ENCODE assay signal across 8 cellular contexts in genomic region chr19:45769054-45769782, GRCh38. TPM values are rescaled to one million over a fixed set of nuclear protein-coding genes. Genes with fewer than 3 reads are reported as not detected.
DNase-seq lines count a peak whose midpoint lies in the region; ATAC-seq, FAIRE-seq and TF ChIP-seq lines count a peak whose summit lies in the region.

Gene SIX5 (minus strand): TSS chr19:45769252. CDS start chr19:45768844, 408 bp downstream.

- H3K27ac Mint-ChIP-seq in activated T-helper 17 cell treated with anti-CD3 and anti-CD28 coated beads, Interleukin-2, amount 50 U/mL, for 72 hours: peak within 1 kb of the TSS; percentile 81
- H3K27ac Mint-ChIP-seq in natural killer cell: peak within 1 kb of the TSS; percentile 91 to 92

- peak within 1 kb of the TSS; percentile 84 for H3K4me3 Mint-ChIP-seq in activated T-helper 17 cell treated with anti-CD3 and anti-CD28 coated beads, Interleukin-2, amount 50 U/mL, for 72 hours
- peak within 1 kb of the TSS; percentile 90 for H3K4me3 Mint-ChIP-seq in natural killer cell

- ATAC-seq in GM21723 (IDR thresholded peaks at IDR 0.05; ENCODE audit: unreplicated experiment) (peak; percentile 48), natural killer cell (peak; percentile 72 to 89 (median 75))
- peak; percentile 82 for ATAC-seq in activated T-helper 17 cell treated with anti-CD3 and anti-CD28 coated beads, Interleukin-2, amount 50 U/mL, for 72 hours (replicated peaks)

- DNase-seq in DMS53 treated with DMSO at 0.1 percent for 48 hours (lab: John Stamatoyannopoulos, UW; ENCODE audit: unreplicated experiment): peak; percentile 94
- peak; percentile 92 for DNase-seq in RCC 7860 (ENCODE audit: low spot score)
- peak; percentile 96 for DNase-seq in fibroblast of mammary gland (ENCODE audit: low read depth)
- peak; percentile 94 for DNase-seq in natural killer cell
- DNase-seq in stimulated activated naive CD4-positive, alpha-beta T cell (lab: John Stamatoyannopoulos, UW): peak; percentile 80 to 91 (median 90)

- H2AFZ ChIP-seq in KMS-11 (ENCODE audit: low read depth): peak within 1 kb of the TSS; percentile 68

- peaks cover 17% of the 10 kb centered on the region for H3K4me1 ChIP-seq in KMS-11 (ENCODE audit: low read depth, poor library complexity, severe bottlenecking)

- peak within 1 kb of the TSS; percentile 66; the same call in 1 of the 2 replicates for H3K9ac ChIP-seq in KMS-11

- peaks cover 6% of the 10 kb centered on the region for H3K36me3 Mint-ChIP-seq in activated T-helper 17 cell treated with anti-CD3 and anti-CD28 coated beads, Interleukin-2, amount 50 U/mL, for 72 hours (ENCODE audit: low read depth)
- H3K36me3 Mint-ChIP-seq in natural killer cell: no peaks in the 10 kb centered on the region

- no peaks in the 10 kb centered on the region for H3K27me3 Mint-ChIP-seq in activated T-helper 17 cell treated with anti-CD3 and anti-CD28 coated beads, Interleukin-2, amount 50 U/mL, for 72 hours
- peaks cover 0 to 7% of the 10 kb centered on the region in 2 donors for H3K27me3 Mint-ChIP-seq in natural killer cell (ENCODE audit: low read depth in 2 of 2)

- FAIRE-seq in RCC 7860 (lab: Jason Lieb, UNC): peak; percentile 65

- no peaks in the 10 kb centered on the region for H3K36me3 ChIP-seq in KMS-11 (ENCODE audit: insufficient read depth)

- H3K4me3 ChIP-seq in KMS-11 (IDR thresholded peaks at IDR 0.05; ENCODE audit: insufficient read depth, low read depth, low read length): no peak within 1 kb of the TSS
- peak within 1 kb of the TSS; percentile 73 for H3K4me3 ChIP-seq in fibroblast of mammary gland (ENCODE audit: control insufficient read depth, low read depth, low read length)

- no peaks in the 10 kb centered on the region for H4K20me1 ChIP-seq in KMS-11 (ENCODE audit: insufficient read depth)

- TF ChIP-seq CTCF in KMS-11 (conservative IDR thresholded peaks at IDR 0.05; ENCODE audit: low read depth, low read length): no peak
- TF ChIP-seq CTCF in fibroblast of mammary gland (conservative IDR thresholded peaks at IDR 0.05; ENCODE audit: control insufficient read depth, insufficient read depth, low read depth, low read length): no peak
- no peak for TF ChIP-seq CTCF in natural killer cell (IDR thresholded peaks at IDR 0.05)

- no peaks in the 10 kb centered on the region for H3K79me2 ChIP-seq in KMS-11 (ENCODE audit: insufficient read depth, low read depth)

- H3K27ac ChIP-seq in KMS-11: peak within 1 kb of the TSS; percentile 53

- peak within 1 kb of the TSS; percentile 98 for H3K4me2 ChIP-seq in KMS-11

- H3K4me1 Mint-ChIP-seq in activated T-helper 17 cell treated with anti-CD3 and anti-CD28 coated beads, Interleukin-2, amount 50 U/mL, for 72 hours: peaks cover 6% of the 10 kb centered on the region
- peaks cover 5 to 28% of the 10 kb centered on the region in 2 donors for H3K4me1 Mint-ChIP-seq in natural killer cell

- no peaks in the 10 kb centered on the region for H3K9me3 Mint-ChIP-seq in activated T-helper 17 cell treated with anti-CD3 and anti-CD28 coated beads, Interleukin-2, amount 50 U/mL, for 72 hours
- no peaks in the 10 kb centered on the region for H3K9me3 Mint-ChIP-seq in natural killer cell

- intact Hi-C loops in natural killer cell (cut with micrococcal nuclease): no loop called here

- H3K27me3 ChIP-seq in KMS-11 (ENCODE audit: insufficient read depth, low read depth): peaks cover 6% of the 10 kb centered on the region

RNA-seq across cellular contexts. Expression of gene SIX5, which starts in this region (rescaled TPM):
- 1 to 10 TPM; 1.2 to 2.4 TPM for total RNA-seq in activated T-helper 17 cell treated with anti-CD3 and anti-CD28 coated beads, Interleukin-2, amount 50 U/mL, for 72 hours
- 1 to 10 TPM; 2.1 to 3.3 (median 3.1) TPM for total RNA-seq in natural killer cell
